1 cellular context compared by ENCODE assay signal in genomic region chr2:54725343-54726099, GRCh38.
TF ChIP-seq lines count a peak whose summit lies in the region.

No MANE protein-coding gene starts in this region.

TF ChIP-seq in HEK293, 187 proteins besides CTCF, POLR2A, EP300 and RAD21 (continued from another document):
- TF ChIP-seq PRDM2 (tag by site-specific recombination; IDR thresholded peaks at IDR 0.05; ENCODE audit: borderline replicate concordance) (no peak), ZBTB20 (tag by site-specific recombination; IDR thresholded peaks at IDR 0.05) (peak; percentile 88), ZBTB26 (tag by site-specific recombination; optimal IDR thresholded peaks at IDR 0.05) (no peak), ZNF324 (tag by site-specific recombination; IDR thresholded peaks at IDR 0.05) (no peak)
